12 cellular contexts compared by ENCODE assay signal in genomic region chr16:53881371-53881770, GRCh38.
DNase-seq lines count a peak whose midpoint lies in the region; ATAC-seq and TF ChIP-seq lines count a peak whose summit lies in the region.
"Had no signal": no experiment of that assay in that cellular context is flagged by ENCODE, and none has a peak within 500 bp of the region (broad histone marks: within the 10 kb centered on the region; RNA-seq: fewer than 3 reads in every experiment).

No MANE protein-coding gene starts in this region.

- H3K36me3 ChIP-seq in subcutaneous abdominal adipose tissue (ENCODE audit: control insufficient read depth in 5 of 5, insufficient read depth in 5 of 5, low read length in 5 of 5): peaks cover 3 to 15% (median 12%) of the 10 kb centered on the region in 5 donors

- peaks cover 2 to 12% (median 5%) of the 10 kb centered on the region in 5 donors for H3K4me1 ChIP-seq in subcutaneous abdominal adipose tissue (ENCODE audit: control insufficient read depth in 5 of 5, insufficient read depth in 5 of 5, low read length in 5 of 5)

- H3K9me3 ChIP-seq in subcutaneous abdominal adipose tissue (ENCODE audit: control insufficient read depth in 5 of 5, low read length in 5 of 5): no peaks in the 10 kb centered on the region
- H3K9me3 ChIP-seq: ascending aorta had no signal

- no peak overlapping the region for H3K9ac ChIP-seq in subcutaneous abdominal adipose tissue (ENCODE audit: low read length in 5 of 5)

- DNase-seq in HCEC 1CT (peak; percentile 77), SW480 (ENCODE audit: low spot score) (peak; percentile 4), fibroblast of pulmonary artery (ENCODE audit: low read depth) (peak; percentile 56), 8988T (no peak), Right ventricle myocardium inferior (ENCODE audit: missing footprints) (no peak)
- DNase-seq: activated CD4-positive, alpha-beta T cell treated with anti-CD3 and anti-CD28 coated beads, Interleukin-2, amount 50 U/mL, for 1 hour; effector memory CD4-positive, alpha-beta T cell; T-helper 2 cell had no signal

- ATAC-seq in GM21717 (IDR thresholded peaks at IDR 0.05; ENCODE audit: unreplicated experiment): no peak
- no peak for ATAC-seq in Right ventricle myocardium inferior

- TF ChIP-seq CTCF in fibroblast of pulmonary artery (IDR thresholded peaks at IDR 0.05; ENCODE audit: low read length, missing control alignments): no peak

- H3K4me3 ChIP-seq in fibroblast of pulmonary artery (replicated peaks; ENCODE audit: low read depth, low read length) (no peak overlapping the region), subcutaneous abdominal adipose tissue (ENCODE audit: low read depth in 1 of 5, low read length in 5 of 5) (no peak overlapping the region)
- H3K4me3 ChIP-seq: ascending aorta, skin epidermis had no signal

- no peaks in the 10 kb centered on the region for H3K27me3 ChIP-seq in subcutaneous abdominal adipose tissue (ENCODE audit: control insufficient read depth in 5 of 5, insufficient read depth in 4 of 5, low read length in 5 of 5)
- H3K27me3 ChIP-seq: ascending aorta had no signal

- intact Hi-C loops in Right ventricle myocardium inferior (cut with DNase I): no loop called here

- H3K27ac ChIP-seq in subcutaneous abdominal adipose tissue (ENCODE audit: low read depth, low read length): peak overlapping the region; percentile 65
- H3K27ac ChIP-seq: ascending aorta, skin epidermis had no signal

Comparison
In these comparisons a context has a peak if more than half of its experiments do, and no peak if none do; other contexts are left out.
1. DNase-seq: peak in HCEC 1CT (single experiment), SW480 (single experiment) and fibroblast of pulmonary artery (single experiment); none in 8988T (single experiment) and Right ventricle myocardium inferior (single experiment).